Comparison of ENCODE assay signal across 8 cellular contexts in the genomic region with DNA sequence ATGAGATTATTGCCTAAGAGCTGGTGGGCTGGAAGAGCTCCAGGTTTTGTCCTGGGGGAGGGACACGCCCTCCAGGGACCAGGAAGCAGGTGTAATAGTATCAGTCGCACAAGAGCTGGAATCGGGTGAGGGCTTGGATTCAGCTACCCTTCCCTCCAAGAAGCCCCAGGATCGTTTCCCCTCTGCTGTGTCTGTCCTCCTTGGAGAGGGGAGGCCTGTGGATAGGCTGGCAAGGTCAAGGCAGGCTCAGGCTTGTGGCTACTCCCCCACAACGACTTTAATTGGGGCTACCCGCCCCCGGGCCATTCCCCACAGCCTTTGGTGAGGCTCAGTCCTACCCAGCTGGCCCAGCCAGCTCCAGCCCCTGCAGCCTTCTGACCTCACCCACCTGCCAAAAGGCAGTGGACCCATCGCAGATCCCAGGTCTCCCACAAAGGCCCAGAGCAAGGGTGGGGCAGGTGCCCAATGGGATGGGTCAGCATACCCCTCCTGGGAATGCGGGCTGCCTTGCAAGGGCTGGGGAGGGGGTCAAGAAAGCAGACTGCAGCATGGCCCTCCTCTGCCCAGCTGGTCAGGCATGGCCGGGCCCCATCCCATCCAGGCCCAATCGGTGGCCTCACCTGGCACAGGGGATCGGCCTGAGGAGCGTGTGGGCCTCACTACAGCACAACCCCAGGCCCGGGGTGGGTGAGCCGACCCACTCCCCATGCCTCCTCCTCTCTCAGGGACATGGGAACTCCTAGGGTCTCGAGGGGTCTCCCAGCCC. TPM values are rescaled to one million over a fixed set of nuclear protein-coding genes. Genes with fewer than 3 reads are reported as not detected.
DNase-seq lines count a peak whose midpoint lies in the region; ATAC-seq, FAIRE-seq and TF ChIP-seq lines count a peak whose summit lies in the region.

No MANE protein-coding gene starts in this region.

- intact Hi-C loops in CD4-positive, alpha-beta memory T cell (cut with micrococcal nuclease): no loop called here
- intact Hi-C loops in ascending aorta (cut with DNase I): loop anchor here (1.0 to 10.0 kb wide), 8 partner anchors 13 to 1122 kb away; partner anchors contain the start of genes CD81, CDKN1C, DUSP8 and KRTAP5-6

- H3K36me3 ChIP-seq in CD4-positive, alpha-beta memory T cell (ENCODE audit: insufficient read depth, low read length): no peaks in the 10 kb centered on the region
- H3K36me3 ChIP-seq in Karpas-422 (ENCODE audit: insufficient read depth, low read length): no peaks in the 10 kb centered on the region
- H3K36me3 ChIP-seq in ascending aorta: peaks cover 20 to 25% of the 10 kb centered on the region in 2 donors
- peaks cover 8 to 9% of the 10 kb centered on the region in 2 experiments for H3K36me3 ChIP-seq in keratinocyte (ENCODE audit: control insufficient read depth in 2 of 2, extremely low read depth in 1 of 2, insufficient read depth in 2 of 2, low read length in 2 of 2)
- H3K36me3 ChIP-seq in subcutaneous abdominal adipose tissue (ENCODE audit: control insufficient read depth in 5 of 5, insufficient read depth in 5 of 5, low read length in 5 of 5): peaks cover 0 to 29% (median 18%) of the 10 kb centered on the region in 5 donors

- POLR2A ChIA-PET in CD4-positive, alpha-beta memory T cell (lab: Charles Lee; ENCODE audit: partially characterized antibody): no interaction called here

- peak overlapping the region; percentile 72 to 86 (median 78) for H3K4me3 Mint-ChIP-seq in CD4-positive, alpha-beta memory T cell

- H3K4me3 ChIP-seq in CD4-positive, alpha-beta memory T cell (ENCODE audit: low read length in 2 of 2): peak overlapping the region; percentile 58 to 66
- H3K4me3 ChIP-seq in Karpas-422 (ENCODE audit: low read length): peak overlapping the region; percentile 82
- H3K4me3 ChIP-seq in ascending aorta: peak overlapping the region; percentile 74 to 96
- peak overlapping the region; percentile 80 to 97 (median 85) for H3K4me3 ChIP-seq in keratinocyte (ENCODE audit: control insufficient read depth in 2 of 3, extremely low read depth in 1 of 3, insufficient read depth in 2 of 3, low read depth in 1 of 3, low read length in 3 of 3)
- peak overlapping the region; percentile 67 to 78 (median 72) for H3K4me3 ChIP-seq in subcutaneous abdominal adipose tissue (ENCODE audit: low read depth in 1 of 5, low read length in 5 of 5)

- ATAC-seq in GM18907 (IDR thresholded peaks at IDR 0.05; ENCODE audit: unreplicated experiment): no peak

- CTCF ChIA-PET in CD4-positive, alpha-beta memory T cell (lab: Charles Lee; ENCODE audit: partially characterized antibody): interaction anchor here (0.8 to 1.2 kb wide), 3 partner anchors 14 to 238 kb away, joined by 3 read pairs; no protein-coding TSS in a partner anchor

- H3K9me1 ChIP-seq in keratinocyte (ENCODE audit: control insufficient read depth, extremely low read depth, insufficient read depth, low read length): no peaks in the 10 kb centered on the region

- H3K27me3 ChIP-seq in CD4-positive, alpha-beta memory T cell (ENCODE audit: insufficient read depth, low read length): no peaks in the 10 kb centered on the region
- H3K27me3 ChIP-seq in Karpas-422 (ENCODE audit: low read length) (no peaks in the 10 kb centered on the region), ascending aorta (no peaks in the 10 kb centered on the region), keratinocyte (ENCODE audit: control insufficient read depth, extremely low read depth, insufficient read depth, low read length) (no peaks in the 10 kb centered on the region), subcutaneous abdominal adipose tissue (ENCODE audit: control insufficient read depth in 5 of 5, insufficient read depth in 4 of 5, low read length in 5 of 5) (no peaks in the 10 kb centered on the region)

- peaks cover 62% of the 10 kb centered on the region for H3K4me1 ChIP-seq in CD4-positive, alpha-beta memory T cell (ENCODE audit: insufficient read depth, low read length)
- H3K4me1 ChIP-seq in Karpas-422 (ENCODE audit: low read length): peaks cover 16% of the 10 kb centered on the region
- H3K4me1 ChIP-seq in ascending aorta: peaks cover 24 to 43% of the 10 kb centered on the region in 2 donors
- H3K4me1 ChIP-seq in keratinocyte (ENCODE audit: control insufficient read depth, extremely low read depth, insufficient read depth, low read length): peaks cover 18% of the 10 kb centered on the region
- H3K4me1 ChIP-seq in subcutaneous abdominal adipose tissue (ENCODE audit: control insufficient read depth in 5 of 5, insufficient read depth in 5 of 5, low read length in 5 of 5): peaks cover 8 to 67% (median 60%) of the 10 kb centered on the region in 5 donors

- H3K9me3 Mint-ChIP-seq in CD4-positive, alpha-beta memory T cell: no peaks in the 10 kb centered on the region

- H4K20me1 ChIP-seq in Karpas-422 (ENCODE audit: insufficient read depth, low read depth, low read length) (no peaks in the 10 kb centered on the region), keratinocyte (ENCODE audit: control insufficient read depth, extremely low read depth, insufficient read depth, low read length) (no peaks in the 10 kb centered on the region)

- H3K4me2 ChIP-seq in Karpas-422 (ENCODE audit: low read depth, low read length, poor library complexity, severe bottlenecking) (peak overlapping the region; percentile 99), keratinocyte (ENCODE audit: control insufficient read depth, extremely low read depth, insufficient read depth, low read depth, low read length) (peak overlapping the region; percentile 91)

- peak overlapping the region; percentile 72 to 85 (median 81) for H3K27ac Mint-ChIP-seq in CD4-positive, alpha-beta memory T cell

- H2AFZ ChIP-seq in Karpas-422 (ENCODE audit: low read length) (no peak overlapping the region), keratinocyte (ENCODE audit: control insufficient read depth, low read length) (no peak overlapping the region)

- H3K9me2 ChIP-seq in Karpas-422 (replicated peaks; ENCODE audit: insufficient read depth, low read length): no peaks in the 10 kb centered on the region

- TF ChIP-seq CTCF in ascending aorta (IDR thresholded peaks at IDR 0.05) (no peak), keratinocyte (optimal IDR thresholded peaks at IDR 0.05 in 1 of 3, IDR thresholded peaks at IDR 0.05 in 1 of 3, conservative IDR thresholded peaks at IDR 0.05 in 1 of 3; ENCODE audit: extremely low read depth in 1 of 3, insufficient read depth in 2 of 3, low read length in 3 of 3) (no peak)

- FAIRE-seq in keratinocyte (lab: Jason Lieb, UNC): no peak

- H3K27me3 Mint-ChIP-seq in CD4-positive, alpha-beta memory T cell: no peaks in the 10 kb centered on the region

- DNase-seq in CD4-positive, alpha-beta memory T cell: peak in 1 of 5 donors; percentile 34
- no peak for DNase-seq in Karpas-422
- DNase-seq in ascending aorta (ENCODE audit: low spot score in 2 of 2): no peak
- DNase-seq in keratinocyte (ENCODE audit: low read depth, low spot score): no peak
- DNase-seq in HCEC 1CT: no peak
- no peak for DNase-seq in DMS 273 (lab: John Stamatoyannopoulos, UW; ENCODE audit: unreplicated experiment)

- H3K79me2 ChIP-seq in Karpas-422 (ENCODE audit: low read length) (peaks cover 9% of the 10 kb centered on the region), keratinocyte (ENCODE audit: control insufficient read depth, insufficient read depth, low read length) (peaks cover 4% of the 10 kb centered on the region)

- H3K9ac ChIP-seq in Karpas-422 (ENCODE audit: low read length): peak overlapping the region; percentile 84
- peak overlapping the region; percentile 71 for H3K9ac ChIP-seq in keratinocyte (ENCODE audit: control insufficient read depth, extremely low read depth, insufficient read depth, low read length)
- H3K9ac ChIP-seq in subcutaneous abdominal adipose tissue (ENCODE audit: low read length in 5 of 5): peak overlapping the region; percentile 56 to 88 (median 87)

- H3K4me1 Mint-ChIP-seq in CD4-positive, alpha-beta memory T cell: peaks cover 12 to 54% (median 36%) of the 10 kb centered on the region in 4 donors

- H3K9me3 ChIP-seq in CD4-positive, alpha-beta memory T cell (ENCODE audit: control insufficient read depth in 1 of 2, low read length in 2 of 2): no peaks in the 10 kb centered on the region
- H3K9me3 ChIP-seq in Karpas-422 (ENCODE audit: low read length) (no peaks in the 10 kb centered on the region), ascending aorta (no peaks in the 10 kb centered on the region), keratinocyte (ENCODE audit: control insufficient read depth, low read depth, low read length) (no peaks in the 10 kb centered on the region), subcutaneous abdominal adipose tissue (ENCODE audit: control insufficient read depth in 5 of 5, low read length in 5 of 5) (no peaks in the 10 kb centered on the region)

- H3K27ac ChIP-seq in CD4-positive, alpha-beta memory T cell (ENCODE audit: low read depth, low read length): peak overlapping the region; percentile 62
- no peak overlapping the region for H3K27ac ChIP-seq in Karpas-422 (ENCODE audit: low read length)
- H3K27ac ChIP-seq in ascending aorta: peak overlapping the region; percentile 83 to 94
- H3K27ac ChIP-seq in keratinocyte (ENCODE audit: control insufficient read depth, insufficient read depth, low read length): peak overlapping the region; percentile 52
- peak overlapping the region; percentile 90 for H3K27ac ChIP-seq in subcutaneous abdominal adipose tissue (ENCODE audit: low read depth, low read length)

- dilution Hi-C loops in keratinocyte (cut with MboI; ENCODE audit: extremely low pct_ligation_motif_present, low sequenced_read_pairs): no loop called here

- peaks cover 0 to 11% of the 10 kb centered on the region in 2 donors for H3K36me3 Mint-ChIP-seq in CD4-positive, alpha-beta memory T cell

RNA-seq across cellular contexts. Expression of gene CTSD, which starts 1.0 kb away (rescaled TPM):
- 100 to 1,000 TPM; 206 to 214 TPM for total RNA-seq in CD4-positive, alpha-beta memory T cell
- 100 to 1,000 TPM; 122 to 137 TPM for polyA plus RNA-seq in CD4-positive, alpha-beta memory T cell
- total RNA-seq in Karpas-422 (2014; rRNA removed; shearing (Covaris generic); ENCODE audit: low replicate concordance): 26.1 and 52.8 TPM in 2 replicates
- 777 TPM for total RNA-seq in ascending aorta
- 152 to 353 TPM (median 215 TPM) in 3 replicates for polyA plus RNA-seq in keratinocyte
- 210 TPM for polyA plus RNA-seq in keratinocyte (2011; ENCODE audit: low read depth)
- polyA plus RNA-seq in keratinocyte (2011; cell fraction: cytosol; rRNA removed): 237 and 358 TPM in 2 replicates
- 570 and 746 TPM in 2 replicates for polyA plus RNA-seq in keratinocyte (2011; cell fraction: nucleus; rRNA removed)
- polyA plus RNA-seq in keratinocyte (2012; ENCODE audit: low replicate concordance): 327 and 379 TPM in 2 replicates
- 282 to 776 TPM (median 516 TPM) in 3 replicates for polyA minus RNA-seq in keratinocyte
- 498 TPM for polyA minus RNA-seq in keratinocyte (2011; cell fraction: cytosol; rRNA and poly(A)+ RNA removed)
- polyA minus RNA-seq in keratinocyte (2011; cell fraction: nucleus; rRNA and poly(A)+ RNA removed): 693 and 756 TPM in 2 replicates

RNA-seq across cellular contexts. Expression of gene IFITM10, which starts 12.3 kb away (rescaled TPM):
- 1 to 10 TPM; 1.6 to 1.8 TPM for total RNA-seq in CD4-positive, alpha-beta memory T cell
- not detected for polyA plus RNA-seq in CD4-positive, alpha-beta memory T cell
- total RNA-seq in Karpas-422 (2014; rRNA removed; shearing (Covaris generic); ENCODE audit: low replicate concordance): not detected in 2 replicates
- total RNA-seq in ascending aorta: 2.9 TPM
- 0.03 to 0.18 TPM (median 0.14 TPM) in 3 replicates for polyA plus RNA-seq in keratinocyte
- polyA plus RNA-seq in keratinocyte (2011; ENCODE audit: low read depth): 0.36 TPM
- polyA plus RNA-seq in keratinocyte (2011; cell fraction: cytosol; rRNA removed): not detected in 2 replicates
- 0.46 and 1.2 TPM in 2 replicates for polyA plus RNA-seq in keratinocyte (2011; cell fraction: nucleus; rRNA removed)
- 0.19 and 1.1 TPM in 2 replicates for polyA plus RNA-seq in keratinocyte (2012; ENCODE audit: low replicate concordance)
- polyA minus RNA-seq in keratinocyte: 0.03 to 0.13 TPM in 2 of 3 replicates, not detected in the other
- polyA minus RNA-seq in keratinocyte (2011; cell fraction: cytosol; rRNA and poly(A)+ RNA removed): not detected
- polyA minus RNA-seq in keratinocyte (2011; cell fraction: nucleus; rRNA and poly(A)+ RNA removed): 0.53 and 1.0 TPM in 2 replicates
